31 cellular contexts compared by ENCODE assay signal in the genomic region with DNA sequence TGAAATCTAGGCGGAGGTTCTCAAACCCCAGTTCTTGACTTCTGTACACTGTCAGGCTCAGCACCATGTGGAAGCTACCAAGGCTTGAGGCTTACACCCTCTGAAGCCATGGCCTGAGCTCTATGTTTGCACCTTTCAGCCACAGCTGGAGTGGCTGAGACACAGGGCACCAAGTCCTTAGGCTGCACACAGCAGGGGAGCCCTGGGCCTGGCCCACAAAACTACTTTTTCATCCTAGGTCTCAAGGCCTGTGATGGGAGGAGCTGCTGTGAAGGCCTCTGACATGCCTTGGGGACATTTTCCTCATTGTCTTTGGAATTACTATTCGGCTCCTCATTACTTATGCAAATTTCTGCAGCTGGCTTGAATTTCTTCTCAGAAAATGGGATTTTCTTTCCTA.
"Had no signal": no experiment of that assay in that cellular context is flagged by ENCODE, and none has a peak within 500 bp of the region (broad histone marks: within the 10 kb centered on the region; RNA-seq: fewer than 3 reads in every experiment).

No MANE protein-coding gene starts in this region.

- H3K4me3 ChIP-seq: adrenal gland, body of pancreas, breast epithelium had no signal

- ATAC-seq: activated CD8-positive, alpha-beta T cell treated with anti-CD3 and anti-CD28 coated beads for 36 hours; activated naive CD4-positive, alpha-beta T cell treated with anti-CD3 and anti-CD28 coated beads, Interleukin-2, amount 50 U/mL, for 72 hours; activated T-cell treated with anti-CD3 and anti-CD28 coated beads, Interleukin-2, amount 50 U/mL, for 4 hours; activated T-cell treated with anti-CD3 and anti-CD28 coated beads, Interleukin-2, amount 50 U/mL, for 72 hours; activated T-helper 17 cell treated with anti-CD3 and anti-CD28 coated beads, Interleukin-2, amount 50 U/mL, for 72 hours; body of pancreas had no signal

- H3K4me1 ChIP-seq: adrenal gland, body of pancreas, breast epithelium had no signal

- H3K27me3 ChIP-seq: adrenal gland, body of pancreas, brain microvascular endothelial cell, breast epithelium had no signal

- DNase-seq: activated B cell treated with CpG ODN at 0.5 μM for 24 hours; activated CD4-positive, alpha-beta memory T cell treated with anti-CD3 and anti-CD28 coated beads for 36 hours; activated CD4-positive, alpha-beta T cell treated with anti-CD3 and anti-CD28 coated beads for 4 hours; activated CD4-positive, alpha-beta T cell treated with anti-CD3 and anti-CD28 coated beads, Interleukin-2, amount 10 ng/mL, durations not matched to agents 24 days and 14 days; activated CD4-positive, alpha-beta T cell treated with anti-CD3 and anti-CD28 coated beads, Interleukin-2, amount 50 U/mL, for 1 hour; activated CD4-positive, alpha-beta T cell treated with anti-CD3 and anti-CD28 coated beads, Interleukin-2, amount 50 U/mL, for 4 hours; activated CD4-positive, CD25-positive, alpha-beta regulatory T cell treated with anti-CD3 and anti-CD28 coated beads, Interleukin-2, amount 50 U/mL, for 72 hours; activated CD8-positive, alpha-beta memory T cell treated with anti-CD3 and anti-CD28 coated beads, Interleukin-2, amount 50 U/mL, for 4 hours; activated CD8-positive, alpha-beta T cell treated with anti-CD3 and anti-CD28 coated beads for 36 hours; activated effector memory CD4-positive, alpha-beta T cell treated with anti-CD3 and anti-CD28 coated beads, Interleukin-2, amount 50 U/mL, for 16 hours; activated gamma-delta T cell treated with Interleukin-2 at 50 U/mL for 16 hours; activated naive CD4-positive, alpha-beta T cell; activated naive CD4-positive, alpha-beta T cell treated with anti-CD3 and anti-CD28 coated beads for 36 hours; activated naive CD4-positive, alpha-beta T cell treated with anti-CD3 and anti-CD28 coated beads, Interleukin-2, amount 50 U/mL, for 16 hours; activated naive CD8-positive, alpha-beta T cell treated with anti-CD3 and anti-CD28 coated beads for 36 hours; activated T-cell treated with anti-CD3 and anti-CD28 coated beads for 4 hours; activated T-cell treated with anti-CD3 and anti-CD28 coated beads, Interleukin-2, amount 50 U/mL, for 1 hour; activated T-cell treated with anti-CD3 and anti-CD28 coated beads, Interleukin-2, amount 50 U/mL, for 4 hours; activated T-cell treated with anti-CD3 and anti-CD28 coated beads, Interleukin-2, amount 50 U/mL, for 72 hours; adrenal gland; amniotic stem cell; aorta; body of pancreas; brain microvascular endothelial cell; central memory CD4-positive, alpha-beta T cell; T-helper 2 cell; T-helper 9 cell had no signal

- H3K36me3 ChIP-seq: adrenal gland, brain microvascular endothelial cell, breast epithelium had no signal

- H3K27ac ChIP-seq: adrenal gland, body of pancreas, brain microvascular endothelial cell, breast epithelium, VCaP had no signal
